ENCODE assay signal across 1 cellular context in the genomic region with DNA sequence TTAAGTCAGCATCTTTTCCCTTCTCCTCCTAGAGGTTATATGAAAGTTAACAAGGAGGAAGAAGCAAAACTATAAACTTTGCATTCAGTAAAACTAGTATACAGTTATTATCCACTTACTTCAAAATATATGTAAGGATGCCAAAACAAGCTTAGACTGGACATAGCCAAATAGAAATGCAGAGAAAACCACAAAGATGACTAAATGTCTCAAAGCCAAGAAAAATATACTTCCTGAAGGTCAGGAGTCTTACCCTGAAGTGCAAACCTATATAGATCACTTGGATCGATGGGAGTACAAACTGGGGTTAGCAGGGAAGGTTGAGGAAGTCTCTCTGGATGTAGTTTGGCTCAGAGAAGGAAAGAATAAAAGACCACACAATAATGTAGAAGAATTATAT.
TF ChIP-seq lines count a peak whose summit lies in the region.

No MANE protein-coding gene starts in this region.

TF ChIP-seq in IMR-90, 13 proteins besides CTCF, POLR2A, EP300 and RAD21 (continued from another document):
- TF ChIP-seq BHLHE40 (IDR thresholded peaks at IDR 0.05; ENCODE audit: low read depth, low read length) (no peak), SMC3 (IDR thresholded peaks at IDR 0.05; ENCODE audit: low read depth, low read length) (no peak), MAFK (IDR thresholded peaks at IDR 0.05; ENCODE audit: low read depth, low read length) (no peak), RFX5 (IDR thresholded peaks at IDR 0.05; ENCODE audit: low read depth, low read length) (no peak), MXI1 (IDR thresholded peaks at IDR 0.05; ENCODE audit: borderline replicate concordance, low read depth, low read length) (no peak), NFE2L2 (IDR thresholded peaks at IDR 0.05; ENCODE audit: low read depth, low read length) (no peak), MAZ (IDR thresholded peaks at IDR 0.05; ENCODE audit: borderline replicate concordance, low read depth, low read length) (no peak), FOS (IDR thresholded peaks at IDR 0.05; ENCODE audit: low read depth, low read length) (no peak), CEBPB (IDR thresholded peaks at IDR 0.05; ENCODE audit: low read depth, low read length) (no peak)
- TF ChIP-seq, protein P1, sequence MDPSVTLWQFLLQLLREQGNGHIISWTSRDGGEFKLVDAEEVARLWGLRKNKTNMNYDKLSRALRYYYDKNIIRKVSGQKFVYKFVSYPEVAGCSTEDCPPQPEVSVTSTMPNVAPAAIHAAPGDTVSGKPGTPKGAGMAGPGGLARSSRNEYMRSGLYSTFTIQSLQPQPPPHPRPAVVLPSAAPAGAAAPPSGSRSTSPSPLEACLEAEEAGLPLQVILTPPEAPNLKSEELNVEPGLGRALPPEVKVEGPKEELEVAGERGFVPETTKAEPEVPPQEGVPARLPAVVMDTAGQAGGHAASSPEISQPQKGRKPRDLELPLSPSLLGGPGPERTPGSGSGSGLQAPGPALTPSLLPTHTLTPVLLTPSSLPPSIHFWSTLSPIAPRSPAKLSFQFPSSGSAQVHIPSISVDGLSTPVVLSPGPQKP (IDR thresholded peaks at IDR 0.05; ENCODE audit: borderline replicate concordance, low read depth, low read length), result no peak
- TF ChIP-seq, protein P2, sequence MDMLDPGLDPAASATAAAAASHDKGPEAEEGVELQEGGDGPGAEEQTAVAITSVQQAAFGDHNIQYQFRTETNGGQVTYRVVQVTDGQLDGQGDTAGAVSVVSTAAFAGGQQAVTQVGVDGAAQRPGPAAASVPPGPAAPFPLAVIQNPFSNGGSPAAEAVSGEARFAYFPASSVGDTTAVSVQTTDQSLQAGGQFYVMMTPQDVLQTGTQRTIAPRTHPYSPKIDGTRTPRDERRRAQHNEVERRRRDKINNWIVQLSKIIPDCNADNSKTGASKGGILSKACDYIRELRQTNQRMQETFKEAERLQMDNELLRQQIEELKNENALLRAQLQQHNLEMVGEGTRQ (IDR thresholded peaks at IDR 0.05; ENCODE audit: low read depth, low read length), result no peak
